1 cellular context compared by ENCODE assay signal in the genomic region with DNA sequence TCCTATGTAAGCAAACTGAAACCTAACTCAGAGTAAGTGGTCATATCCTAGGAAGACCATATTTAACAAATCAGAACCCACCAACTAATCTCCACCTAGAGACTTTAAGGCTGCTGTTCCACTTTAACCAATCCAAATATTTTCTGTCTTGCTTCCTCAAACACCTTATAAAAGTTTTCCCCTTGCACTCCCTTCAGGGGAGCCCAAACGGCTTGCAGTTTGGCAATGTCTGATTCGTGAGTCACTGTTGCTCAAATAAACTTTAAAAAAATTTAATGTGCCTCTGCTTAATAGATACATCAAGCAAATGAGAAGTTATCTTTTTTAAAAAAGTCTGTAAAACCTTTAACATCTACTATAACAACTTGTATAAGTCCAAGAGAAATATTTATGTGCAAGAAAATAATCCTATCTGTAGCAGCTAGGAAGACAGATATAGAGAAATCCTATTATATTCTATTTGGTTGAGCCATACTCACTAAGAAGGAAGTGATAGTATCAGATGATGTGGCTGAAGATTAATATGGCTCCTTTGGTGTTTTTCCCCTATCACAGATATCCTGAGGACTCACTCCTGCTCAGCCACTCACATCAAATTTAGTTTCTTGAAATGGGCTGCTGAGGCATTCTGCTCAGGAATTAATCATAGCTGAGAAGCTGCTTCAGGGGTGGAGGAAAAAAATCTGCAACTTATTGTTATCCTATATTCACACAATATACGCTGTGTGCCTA.
TF ChIP-seq lines count a peak whose summit lies in the region.

No MANE protein-coding gene starts in this region.

TF ChIP-seq in SK-N-SH treated with all-trans-retinoic acid at 6 μM for 48 hours, 23 proteins besides CTCF, POLR2A, EP300 and RAD21 (continued from another document):
- TF ChIP-seq, protein P1, sequence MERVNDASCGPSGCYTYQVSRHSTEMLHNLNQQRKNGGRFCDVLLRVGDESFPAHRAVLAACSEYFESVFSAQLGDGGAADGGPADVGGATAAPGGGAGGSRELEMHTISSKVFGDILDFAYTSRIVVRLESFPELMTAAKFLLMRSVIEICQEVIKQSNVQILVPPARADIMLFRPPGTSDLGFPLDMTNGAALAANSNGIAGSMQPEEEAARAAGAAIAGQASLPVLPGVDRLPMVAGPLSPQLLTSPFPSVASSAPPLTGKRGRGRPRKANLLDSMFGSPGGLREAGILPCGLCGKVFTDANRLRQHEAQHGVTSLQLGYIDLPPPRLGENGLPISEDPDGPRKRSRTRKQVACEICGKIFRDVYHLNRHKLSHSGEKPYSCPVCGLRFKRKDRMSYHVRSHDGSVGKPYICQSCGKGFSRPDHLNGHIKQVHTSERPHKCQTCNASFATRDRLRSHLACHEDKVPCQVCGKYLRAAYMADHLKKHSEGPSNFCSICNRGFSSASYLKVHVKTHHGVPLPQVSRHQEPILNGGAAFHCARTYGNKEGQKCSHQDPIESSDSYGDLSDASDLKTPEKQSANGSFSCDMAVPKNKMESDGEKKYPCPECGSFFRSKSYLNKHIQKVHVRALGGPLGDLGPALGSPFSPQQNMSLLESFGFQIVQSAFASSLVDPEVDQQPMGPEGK (CRISPR knock-in tag; IDR thresholded peaks at IDR 0.05; ENCODE audit: borderline replicate concordance) = no peak
- no peak for TF ChIP-seq ARNTL (CRISPR knock-in tag; IDR thresholded peaks at IDR 0.05; ENCODE audit: borderline replicate concordance, low read depth)
TF ChIP-seq in SK-N-SH treated with all-trans-retinoic acid at 6 μM for 48 hours: peak in this region for 0.
